In genomic region chr3:141660598-141660947, GRCh38 we compare ENCODE assay signal across 10 cellular contexts.
A peak's percentile ranks its signal among the peaks of the same experiment; 100 is the strongest.
DNase-seq lines count a peak whose midpoint lies in the region; ATAC-seq and TF ChIP-seq lines count a peak whose summit lies in the region.
"Had no signal": no experiment of that assay in that cellular context is flagged by ENCODE, and none has a peak within 500 bp of the region (broad histone marks: within the 10 kb centered on the region; RNA-seq: fewer than 3 reads in every experiment).

No MANE protein-coding gene starts in this region.

- DNase-seq in BE2C = no peak
- DNase-seq in progenitor cell of endocrine pancreas (ENCODE audit: low spot score, unreplicated experiment) = peak; percentile 12
- DNase-seq in lower leg skin (ENCODE audit: low spot score in 2 of 2) = no peak
- no peak for DNase-seq in medulla oblongata (ENCODE audit: extremely low spot score)
- DNase-seq: amniotic stem cell, NCI-H226 had no signal

- peak overlapping the region; percentile 83 for H3K4me3 ChIP-seq in BE2C (ENCODE audit: low read depth, low read length)
- H3K4me3 ChIP-seq in WI38 (ENCODE audit: low read depth, low read length) = peak overlapping the region; percentile 67
- H3K4me3 ChIP-seq in gastroesophageal sphincter = peak overlapping the region; percentile 34 to 61
- no peak overlapping the region for H3K4me3 ChIP-seq in lower leg skin (ENCODE audit: low read depth, poor library complexity, severe bottlenecking)

- H3K9me3 Mint-ChIP-seq in progenitor cell of endocrine pancreas (ENCODE audit: low read depth) = peaks cover 3% of the 10 kb centered on the region

- TF ChIP-seq EP300 in gastroesophageal sphincter (IDR thresholded peaks at IDR 0.05) = no peak

- no peak for TF ChIP-seq CTCF in BE2C (IDR thresholded peaks at IDR 0.05; ENCODE audit: low read depth, low read length)
- TF ChIP-seq CTCF in WI38 (IDR thresholded peaks at IDR 0.05; ENCODE audit: low read depth, low read length) = no peak
- no peak for TF ChIP-seq CTCF in gastroesophageal sphincter (IDR thresholded peaks at IDR 0.05)
- TF ChIP-seq CTCF in progenitor cell of endocrine pancreas (IDR thresholded peaks at IDR 0.05; ENCODE audit: unreplicated experiment) = no peak
- no peak for TF ChIP-seq CTCF in lower leg skin (IDR thresholded peaks at IDR 0.05)

- H3K27ac ChIP-seq in gastroesophageal sphincter = peak overlapping the region in 2 of 4 donors; percentile 70 to 71

- intact Hi-C loops in lower leg skin (cut with DNase I; ENCODE audit: low total_unique reads) = no loop called here

- peak overlapping the region; percentile 81 for H3K4me3 Mint-ChIP-seq in progenitor cell of endocrine pancreas (ENCODE audit: low read depth)

- ATAC-seq in gastroesophageal sphincter (no peak), HG03442 (IDR thresholded peaks at IDR 0.05; ENCODE audit: unreplicated experiment) (no peak), HG02970 (IDR thresholded peaks at IDR 0.05; ENCODE audit: low FRiP score, unreplicated experiment) (no peak)

- H3K27ac Mint-ChIP-seq in progenitor cell of endocrine pancreas = no peak overlapping the region

- H3K27me3 ChIP-seq in BE2C (no peaks in the 10 kb centered on the region), gastroesophageal sphincter (no peaks in the 10 kb centered on the region)

- no peaks in the 10 kb centered on the region for H3K36me3 ChIP-seq in BE2C
- H3K36me3 ChIP-seq in gastroesophageal sphincter = no peaks in the 10 kb centered on the region

- WGBS in gastroesophageal sphincter (ENCODE audit: low coverage in 1 of 2), 2 donors = 26% methylated on average over 5 of the region's 9 CpGs; no CpG with 5 or more reads in 1 of the 2 donors
- WGBS in lower leg skin, 2 donors = 34 to 37% methylated on average over 7 of the region's 9 CpGs

- H3K36me3 Mint-ChIP-seq in progenitor cell of endocrine pancreas (ENCODE audit: insufficient read depth) = no peaks in the 10 kb centered on the region

- H3K4me1 ChIP-seq in BE2C (no peaks in the 10 kb centered on the region), gastroesophageal sphincter (peaks cover 0 to 33% (median 0%) of the 10 kb centered on the region in 3 donors)

- peaks cover 51% of the 10 kb centered on the region for H3K27me3 Mint-ChIP-seq in progenitor cell of endocrine pancreas

- TF ChIP-seq POLR2A in gastroesophageal sphincter (IDR thresholded peaks at IDR 0.05) (no peak), lower leg skin (IDR thresholded peaks at IDR 0.05) (no peak)

- peaks cover 6% of the 10 kb centered on the region for H3K4me1 Mint-ChIP-seq in progenitor cell of endocrine pancreas (ENCODE audit: low read depth)

- no peaks in the 10 kb centered on the region; the same call in 1 of the 2 replicates for H3K9me3 ChIP-seq in BE2C
- no peaks in the 10 kb centered on the region for H3K9me3 ChIP-seq in gastroesophageal sphincter
